ENCODE assay signal across 8 cellular contexts in the genomic region with DNA sequence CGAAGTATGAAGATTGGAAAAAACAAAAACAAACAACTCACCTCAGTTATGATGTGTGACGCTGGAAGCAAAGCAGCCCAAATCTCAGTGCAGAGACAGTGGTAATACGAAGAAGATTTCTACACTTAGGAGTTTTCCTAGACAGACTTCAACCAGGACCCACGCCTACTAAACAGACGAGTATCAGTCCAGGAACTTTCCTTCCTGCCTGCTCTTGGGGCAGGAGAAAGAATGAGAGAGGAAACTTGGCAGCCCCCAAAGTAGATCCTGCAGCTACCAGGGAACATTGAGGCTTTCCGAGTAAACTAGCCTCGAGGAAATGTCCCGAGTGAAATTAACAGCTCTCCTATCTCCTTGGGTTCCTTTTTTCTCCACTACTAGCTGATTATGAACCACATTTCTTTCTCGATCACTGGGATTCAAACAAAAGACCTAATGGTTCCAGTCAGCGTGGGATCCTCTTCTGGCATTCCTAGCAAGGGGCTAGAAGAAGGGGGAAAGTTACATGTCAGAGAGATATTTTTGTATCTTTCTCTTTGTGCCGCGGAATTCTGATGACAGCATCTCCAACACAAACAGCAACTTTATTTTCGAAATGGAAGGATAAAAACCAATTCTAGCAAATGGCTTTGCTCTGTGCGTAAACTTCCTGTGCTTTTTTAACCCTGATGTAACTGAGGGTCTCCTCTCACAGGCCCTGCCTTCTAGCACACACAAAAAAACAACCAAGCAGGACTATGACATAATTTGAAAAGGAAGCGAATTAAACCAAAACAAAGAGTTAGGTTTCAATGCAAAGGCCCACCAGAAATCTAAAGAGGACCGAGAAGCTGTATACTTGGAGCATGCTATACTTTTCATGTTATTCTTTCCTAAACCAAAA. TPM values are rescaled to one million over a fixed set of nuclear protein-coding genes. Genes with fewer than 3 reads are reported as not detected.
DNase-seq lines count a peak whose midpoint lies in the region; ATAC-seq and TF ChIP-seq lines count a peak whose summit lies in the region.

No MANE protein-coding gene starts in this region.

- H2AFZ ChIP-seq in osteoblast (ENCODE audit: low read length): peak overlapping the region; percentile 91
- no peak overlapping the region for H2AFZ ChIP-seq in trophoblast cell (ENCODE audit: insufficient read depth, low read length, poor library complexity)

- H4K91ac ChIP-seq in trophoblast cell (ENCODE audit: low read depth, low read length): no peak overlapping the region

- H3K27me3 Mint-ChIP-seq in CD14-positive monocyte (ENCODE audit: low read depth in 3 of 3): no peaks in the 10 kb centered on the region
- no peaks in the 10 kb centered on the region for H3K27me3 Mint-ChIP-seq in activated CD4-positive, alpha-beta memory T cell treated with anti-CD3 and anti-CD28 coated beads for 36 hours

- H3K79me2 ChIP-seq in osteoblast (ENCODE audit: insufficient read depth, low read length) (no peaks in the 10 kb centered on the region), trophoblast cell (ENCODE audit: control insufficient read depth, insufficient read depth, low read length, poor library complexity) (no peaks in the 10 kb centered on the region)

- H3K27ac ChIP-seq in osteoblast (ENCODE audit: low read depth, low read length) (peak overlapping the region; percentile 64), trophoblast cell (ENCODE audit: low read depth, low read length) (no peak overlapping the region)

- no peaks in the 10 kb centered on the region for H3K27me3 ChIP-seq in osteoblast (ENCODE audit: insufficient read depth, low read length)
- no peaks in the 10 kb centered on the region for H3K27me3 ChIP-seq in trophoblast cell (ENCODE audit: insufficient read depth, low read length)

- H4K8ac ChIP-seq in trophoblast cell (ENCODE audit: low read depth, low read length): no peak overlapping the region

- no peak for ATAC-seq in GM21619 (IDR thresholded peaks at IDR 0.05; ENCODE audit: unreplicated experiment)
- no peak for ATAC-seq in GM19455 (IDR thresholded peaks at IDR 0.05; ENCODE audit: unreplicated experiment)
- ATAC-seq in mucosa of descending colon: no peak

- TF ChIP-seq CTCF in CD14-positive monocyte (IDR thresholded peaks at IDR 0.05) (no peak), foreskin fibroblast (IDR thresholded peaks at IDR 0.05; ENCODE audit: low read depth, low read length) (no peak), osteoblast (IDR thresholded peaks at IDR 0.05; ENCODE audit: extremely low read depth, low read depth, low read length) (no peak), mucosa of descending colon (IDR thresholded peaks at IDR 0.05) (no peak)

- no peak overlapping the region for H2BK120ac ChIP-seq in trophoblast cell (ENCODE audit: insufficient read depth, low read length, poor library complexity)

- POLR2A ChIA-PET in activated CD4-positive, alpha-beta memory T cell treated with anti-CD3 and anti-CD28 coated beads for 36 hours (lab: Charles Lee): no interaction called here

- H3K27ac Mint-ChIP-seq in CD14-positive monocyte: peak overlapping the region in 6 of 7 donors; percentile 5 to 81 (median 51)
- peak overlapping the region; percentile 19 for H3K27ac Mint-ChIP-seq in activated CD4-positive, alpha-beta memory T cell treated with anti-CD3 and anti-CD28 coated beads for 36 hours

- intact Hi-C loops in CD14-positive monocyte (cut with micrococcal nuclease) (no loop called here), mucosa of descending colon (cut with DNase I, micrococcal nuclease) (no loop called here)
- intact Hi-C loops in activated CD4-positive, alpha-beta memory T cell treated with anti-CD3 and anti-CD28 coated beads for 36 hours (cut with micrococcal nuclease): loop anchor here (5.0 kb wide), 1 partner anchor 51 kb away; a partner anchor contains a TSS

- no peak overlapping the region for H3K18ac ChIP-seq in trophoblast cell (ENCODE audit: low read length)

- peaks cover 10% of the 10 kb centered on the region for H3K4me1 Mint-ChIP-seq in CD14-positive monocyte
- H3K4me1 Mint-ChIP-seq in activated CD4-positive, alpha-beta memory T cell treated with anti-CD3 and anti-CD28 coated beads for 36 hours (ENCODE audit: low read depth): peaks cover 6% of the 10 kb centered on the region

- H3K4me1 ChIP-seq in osteoblast (ENCODE audit: insufficient read depth, low read length): no peaks in the 10 kb centered on the region
- no peaks in the 10 kb centered on the region for H3K4me1 ChIP-seq in trophoblast cell (ENCODE audit: control insufficient read depth in 1 of 2, insufficient read depth in 2 of 2, low read length in 2 of 2)
- no peaks in the 10 kb centered on the region for H3K4me1 ChIP-seq in mucosa of descending colon (ENCODE audit: low read depth)

- H3K4me2 ChIP-seq in osteoblast (ENCODE audit: insufficient read depth, low read length) (peak overlapping the region; percentile 93), trophoblast cell (ENCODE audit: low read length) (no peak overlapping the region)

- H3K79me1 ChIP-seq in trophoblast cell (ENCODE audit: low read length): no peaks in the 10 kb centered on the region

- H3K36me3 ChIP-seq in osteoblast (ENCODE audit: insufficient read depth, low read length) (no peaks in the 10 kb centered on the region), trophoblast cell (ENCODE audit: control insufficient read depth in 1 of 2, insufficient read depth in 2 of 2, low read length in 2 of 2) (no peaks in the 10 kb centered on the region), mucosa of descending colon (ENCODE audit: low read depth) (no peaks in the 10 kb centered on the region)

- no peaks in the 10 kb centered on the region for H3K36me3 Mint-ChIP-seq in CD14-positive monocyte
- no peaks in the 10 kb centered on the region for H3K36me3 Mint-ChIP-seq in activated CD4-positive, alpha-beta memory T cell treated with anti-CD3 and anti-CD28 coated beads for 36 hours

- H2BK12ac ChIP-seq in trophoblast cell (ENCODE audit: low read length): no peak overlapping the region

- peak overlapping the region; percentile 66 to 73 for H3K4me3 Mint-ChIP-seq in CD14-positive monocyte
- no peak overlapping the region for H3K4me3 Mint-ChIP-seq in activated CD4-positive, alpha-beta memory T cell treated with anti-CD3 and anti-CD28 coated beads for 36 hours

- CTCF ChIA-PET in activated CD4-positive, alpha-beta memory T cell treated with anti-CD3 and anti-CD28 coated beads for 36 hours (lab: Charles Lee): interaction anchor here (0.6 to 1.7 kb wide), 3 partner anchors 12 to 428 kb away, joined by 4 to 5 read pairs (median 4); no protein-coding TSS in a partner anchor

- H3K23ac ChIP-seq in trophoblast cell (ENCODE audit: low read length): no peak overlapping the region

- WGBS in trophoblast cell (ENCODE audit: extremely low coverage, insufficient coverage, insufficient read length): no CpG with 5 or more reads among the region's 16 CpGs

- no peak overlapping the region for H3K14ac ChIP-seq in trophoblast cell (ENCODE audit: low read length)

- DNase-seq in CD14-positive monocyte (ENCODE audit: low spot score): no peak
- no peak for DNase-seq in activated CD4-positive, alpha-beta memory T cell treated with anti-CD3 and anti-CD28 coated beads for 36 hours
- peak in 1 of 2 donors; percentile 43 for DNase-seq in foreskin fibroblast
- DNase-seq in osteoblast (ENCODE audit: insufficient read length, low spot score, missing footprints): no peak
- DNase-seq in trophoblast cell: no peak
- DNase-seq in mucosa of descending colon: no peak

- no peak overlapping the region for H3K4ac ChIP-seq in trophoblast cell (ENCODE audit: low read depth, low read length)

- H4K20me1 ChIP-seq in osteoblast (ENCODE audit: insufficient read depth, low read length): no peaks in the 10 kb centered on the region

- H3K4me3 ChIP-seq in foreskin fibroblast (ENCODE audit: low read depth in 1 of 2, low read length in 2 of 2) (peak overlapping the region; percentile 24 to 42), osteoblast (ENCODE audit: insufficient read depth, low read length) (peak overlapping the region; percentile 69), trophoblast cell (ENCODE audit: low read depth, low read length) (no peak overlapping the region), mucosa of descending colon (no peak overlapping the region)

- no peak overlapping the region for H4K12ac ChIP-seq in trophoblast cell (ENCODE audit: low read depth, low read length)

- H2AK5ac ChIP-seq in trophoblast cell (ENCODE audit: low read length): no peak overlapping the region

- H3K9ac ChIP-seq in trophoblast cell (ENCODE audit: low read length): no peak overlapping the region

- no peak overlapping the region for H2BK5ac ChIP-seq in trophoblast cell (ENCODE audit: low read depth, low read length, poor library complexity)

- H3K9me3 ChIP-seq in osteoblast (ENCODE audit: low read depth, low read length): no peaks in the 10 kb centered on the region
- H3K9me3 ChIP-seq in trophoblast cell (ENCODE audit: insufficient read depth, low read depth, low read length): no peaks in the 10 kb centered on the region
- no peaks in the 10 kb centered on the region for H3K9me3 ChIP-seq in mucosa of descending colon

- H3K9me3 Mint-ChIP-seq in CD14-positive monocyte: peaks cover 0 to 14% (median 8%) of the 10 kb centered on the region in 7 donors
- H3K9me3 Mint-ChIP-seq in activated CD4-positive, alpha-beta memory T cell treated with anti-CD3 and anti-CD28 coated beads for 36 hours: peaks cover 10% of the 10 kb centered on the region

RNA-seq across cellular contexts. Expression of a gene that starts 53.2 kb away (rescaled TPM):
- polyA plus RNA-seq in CD14-positive monocyte: 10 to 100 TPM in 1 of 2 donors, 1 to 10 TPM in 1; 7.0 to 11.0 TPM
- total RNA-seq in activated CD4-positive, alpha-beta memory T cell treated with anti-CD3 and anti-CD28 coated beads for 36 hours: 10 to 100 TPM; 63.7 to 65.5 TPM
- 21.0 and 21.2 TPM in 2 replicates for total RNA-seq in osteoblast
- 5.4 and 5.7 TPM in 2 replicates for polyA plus RNA-seq in trophoblast cell (2013)
- total RNA-seq in mucosa of descending colon: 10 to 100 TPM in 1 of 3 donors, 1 to 10 TPM in 2; 7.4 to 12.8 (median 9.0) TPM

Comparison
In these comparisons a context has a peak if more than half of its experiments do, and no peak if none do; other contexts are left out.
1. H3K4me3 ChIP-seq: peak in foreskin fibroblast (2 of 2) and osteoblast (single experiment); none in trophoblast cell (single experiment) and mucosa of descending colon (single experiment).